ENCODE assay signal across 1 cellular context in the genomic region with DNA sequence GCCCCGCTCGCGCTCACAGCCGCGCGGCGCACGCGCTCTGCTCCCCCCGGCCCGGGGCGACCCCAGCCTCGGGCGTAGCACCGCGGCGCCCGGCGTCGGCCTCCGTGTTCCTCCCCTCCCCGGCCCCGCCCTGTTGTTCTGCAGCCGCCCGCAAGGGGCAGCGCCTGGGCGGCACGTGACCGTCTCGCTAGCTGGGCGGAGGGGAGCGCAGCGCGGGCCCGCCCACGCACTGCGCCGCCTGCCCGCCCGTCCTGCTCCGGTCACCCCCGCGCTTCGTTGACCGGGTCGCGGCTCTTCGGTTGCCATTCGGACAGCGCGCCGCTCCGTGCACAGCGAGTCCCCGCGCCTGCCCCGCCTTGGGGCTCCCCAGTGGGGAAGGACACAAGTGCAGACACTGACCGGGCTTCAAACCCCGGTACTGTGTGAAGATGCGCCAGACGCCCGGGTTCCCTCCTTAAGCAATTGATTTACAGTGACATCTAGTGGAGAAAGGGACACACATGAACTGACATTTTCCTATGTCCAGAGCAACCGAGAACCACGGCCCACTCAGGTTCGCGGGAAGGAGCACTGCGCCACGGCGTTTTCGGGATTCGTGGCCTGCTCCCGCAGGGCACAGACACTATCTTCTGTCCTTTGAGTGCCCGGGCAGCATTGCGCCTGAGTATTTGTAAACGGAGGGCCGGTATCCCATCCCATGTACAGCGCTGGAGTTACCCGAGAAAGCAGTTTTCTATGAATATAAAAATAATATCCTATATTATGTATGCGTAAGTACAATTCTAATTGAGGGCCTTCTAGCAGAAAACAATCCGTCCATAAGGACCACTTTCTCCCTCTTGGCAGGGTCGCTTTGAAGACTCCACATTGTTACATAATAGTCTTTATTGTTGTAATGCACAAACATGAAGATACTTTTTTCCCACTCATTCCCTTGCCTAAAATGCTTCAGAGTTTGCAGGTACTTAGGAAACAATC.
TF ChIP-seq lines count a peak whose summit lies in the region.

No MANE protein-coding gene starts in this region.

TF ChIP-seq in SK-N-SH, 30 proteins besides CTCF, POLR2A, EP300 and RAD21 (continued from another document):
- TF ChIP-seq MXI1 (IDR thresholded peaks at IDR 0.05; ENCODE audit: low read depth, low read length) (peak; percentile 79), CHD2 (IDR thresholded peaks at IDR 0.05; ENCODE audit: low read length, partially characterized antibody) (peak; percentile 8), GABPA (IDR thresholded peaks at IDR 0.05; ENCODE audit: low read depth) (no peak), FOXJ3 (CRISPR knock-in tag; IDR thresholded peaks at IDR 0.05) (no peak), RXRA (IDR thresholded peaks at IDR 0.05; ENCODE audit: borderline replicate concordance, low read depth) (no peak), GATA2 (CRISPR knock-in tag; IDR thresholded peaks at IDR 0.05) (no peak), TCF12 (IDR thresholded peaks at IDR 0.05) (0 out of 2 replicates have a peak, but pooled peaks have one; percentile 14), TAF1 (IDR thresholded peaks at IDR 0.05; ENCODE audit: borderline replicate concordance, low read depth, low read length) (no peak), JUND (IDR thresholded peaks at IDR 0.05) (no peak), TEAD4 (IDR thresholded peaks at IDR 0.05; ENCODE audit: borderline replicate concordance, insufficient read depth) (no peak), POLR2AphosphoS5 (IDR thresholded peaks at IDR 0.05; ENCODE audit: low read depth, low read length) (no peak), SIN3A (IDR thresholded peaks at IDR 0.05; ENCODE audit: borderline replicate concordance, low read depth, low read length) (peak; percentile 42; the same call in 1 of the 2 replicates), USF1 (IDR thresholded peaks at IDR 0.05; ENCODE audit: borderline replicate concordance, low read depth) (peak; percentile 97)
- TF ChIP-seq, protein P1, sequence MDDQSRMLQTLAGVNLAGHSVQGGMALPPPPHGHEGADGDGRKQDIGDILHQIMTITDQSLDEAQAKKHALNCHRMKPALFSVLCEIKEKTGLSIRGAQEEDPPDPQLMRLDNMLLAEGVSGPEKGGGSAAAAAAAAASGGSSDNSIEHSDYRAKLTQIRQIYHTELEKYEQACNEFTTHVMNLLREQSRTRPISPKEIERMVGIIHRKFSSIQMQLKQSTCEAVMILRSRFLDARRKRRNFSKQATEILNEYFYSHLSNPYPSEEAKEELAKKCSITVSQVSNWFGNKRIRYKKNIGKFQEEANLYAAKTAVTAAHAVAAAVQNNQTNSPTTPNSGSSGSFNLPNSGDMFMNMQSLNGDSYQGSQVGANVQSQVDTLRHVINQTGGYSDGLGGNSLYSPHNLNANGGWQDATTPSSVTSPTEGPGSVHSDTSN (IDR thresholded peaks at IDR 0.05), result no peak
- TF ChIP-seq, protein P2, sequence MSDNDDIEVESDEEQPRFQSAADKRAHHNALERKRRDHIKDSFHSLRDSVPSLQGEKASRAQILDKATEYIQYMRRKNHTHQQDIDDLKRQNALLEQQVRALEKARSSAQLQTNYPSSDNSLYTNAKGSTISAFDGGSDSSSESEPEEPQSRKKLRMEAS (IDR thresholded peaks at IDR 0.05; ENCODE audit: low read depth), result peak; percentile 62
- TF ChIP-seq, protein P3, sequence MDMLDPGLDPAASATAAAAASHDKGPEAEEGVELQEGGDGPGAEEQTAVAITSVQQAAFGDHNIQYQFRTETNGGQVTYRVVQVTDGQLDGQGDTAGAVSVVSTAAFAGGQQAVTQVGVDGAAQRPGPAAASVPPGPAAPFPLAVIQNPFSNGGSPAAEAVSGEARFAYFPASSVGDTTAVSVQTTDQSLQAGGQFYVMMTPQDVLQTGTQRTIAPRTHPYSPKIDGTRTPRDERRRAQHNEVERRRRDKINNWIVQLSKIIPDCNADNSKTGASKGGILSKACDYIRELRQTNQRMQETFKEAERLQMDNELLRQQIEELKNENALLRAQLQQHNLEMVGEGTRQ (IDR thresholded peaks at IDR 0.05; ENCODE audit: borderline replicate concordance, low read depth, low read length), result peak; percentile 79
